22 cellular contexts compared by ENCODE assay signal in genomic region chr2:221504905-221505304, GRCh38.
DNase-seq lines count a peak whose midpoint lies in the region; ATAC-seq and TF ChIP-seq lines count a peak whose summit lies in the region.
"Had no signal": no experiment of that assay in that cellular context is flagged by ENCODE, and none has a peak within 500 bp of the region (broad histone marks: within the 10 kb centered on the region; RNA-seq: fewer than 3 reads in every experiment).

No MANE protein-coding gene starts in this region.

- H3K27ac ChIP-seq in heart left ventricle: no peak overlapping the region
- H3K27ac ChIP-seq: 22Rv1, A549, BLaER1 had no signal

- no peaks in the 10 kb centered on the region for H3K9me3 ChIP-seq in heart left ventricle
- H3K9me3 ChIP-seq: A549, BE2C, BLaER1 had no signal

- peaks cover 0 to 6% (median 0%) of the 10 kb centered on the region in 9 donors for H3K36me3 ChIP-seq in heart left ventricle
- H3K36me3 ChIP-seq: BE2C, BLaER1 had no signal

- TF ChIP-seq POLR2A in heart left ventricle (IDR thresholded peaks at IDR 0.05): no peak

- no peak for TF ChIP-seq CTCF in heart left ventricle (IDR thresholded peaks at IDR 0.05)

- H3K4me1 ChIP-seq in heart left ventricle: peaks cover 0 to 34% (median 5%) of the 10 kb centered on the region in 12 donors
- H3K4me1 ChIP-seq: A549, BE2C, BLaER1 had no signal

- no peak overlapping the region for H3K4me3 ChIP-seq in heart left ventricle
- H3K4me3 ChIP-seq: A549, BLaER1, GM12878 had no signal

- intact Hi-C loops in heart left ventricle (cut with DNase I): no loop called here
- intact Hi-C loops in Right ventricle myocardium inferior (cut with DNase I): no loop called here

- DNase-seq in heart left ventricle (no peak), Right ventricle myocardium inferior (ENCODE audit: missing footprints) (no peak), AML-193 (lab: John Stamatoyannopoulos, UW) (no peak)
- peak; percentile 2 for DNase-seq in stimulated activated naive CD4-positive, alpha-beta T cell treated with Interleukin-2 at 50 U/mL for 16 hours (lab: John Stamatoyannopoulos, UW)
- no peak for DNase-seq in stimulated activated naive CD4-positive, alpha-beta T cell (lab: John Stamatoyannopoulos, UW)
- DNase-seq: BE2C; C1 segment of cervical spinal cord; CD4-positive, alpha-beta memory T cell; CD4-positive, CD25-positive, alpha-beta regulatory T cell; CD8-positive, alpha-beta memory T cell; COR-L47; DMS 273 treated with DMSO at 0.1 percent for 48 hours; DMS153; DMS53; DMS79; DND-41; EL; GDM1 had no signal

- H3K27me3 ChIP-seq in heart left ventricle: no peaks in the 10 kb centered on the region
- H3K27me3 ChIP-seq: BE2C, BLaER1 had no signal

- ATAC-seq in heart left ventricle: peak in 3 of 4 donors; percentile 29 to 80 (median 70)
- ATAC-seq in Right ventricle myocardium inferior: no peak
- ATAC-seq: A549, GM12878 had no signal

- 47 to 85% (median 73%) methylated on average over 1 of the region's 1 CpG for WGBS in heart left ventricle, 4 donors
